In the genomic region with DNA sequence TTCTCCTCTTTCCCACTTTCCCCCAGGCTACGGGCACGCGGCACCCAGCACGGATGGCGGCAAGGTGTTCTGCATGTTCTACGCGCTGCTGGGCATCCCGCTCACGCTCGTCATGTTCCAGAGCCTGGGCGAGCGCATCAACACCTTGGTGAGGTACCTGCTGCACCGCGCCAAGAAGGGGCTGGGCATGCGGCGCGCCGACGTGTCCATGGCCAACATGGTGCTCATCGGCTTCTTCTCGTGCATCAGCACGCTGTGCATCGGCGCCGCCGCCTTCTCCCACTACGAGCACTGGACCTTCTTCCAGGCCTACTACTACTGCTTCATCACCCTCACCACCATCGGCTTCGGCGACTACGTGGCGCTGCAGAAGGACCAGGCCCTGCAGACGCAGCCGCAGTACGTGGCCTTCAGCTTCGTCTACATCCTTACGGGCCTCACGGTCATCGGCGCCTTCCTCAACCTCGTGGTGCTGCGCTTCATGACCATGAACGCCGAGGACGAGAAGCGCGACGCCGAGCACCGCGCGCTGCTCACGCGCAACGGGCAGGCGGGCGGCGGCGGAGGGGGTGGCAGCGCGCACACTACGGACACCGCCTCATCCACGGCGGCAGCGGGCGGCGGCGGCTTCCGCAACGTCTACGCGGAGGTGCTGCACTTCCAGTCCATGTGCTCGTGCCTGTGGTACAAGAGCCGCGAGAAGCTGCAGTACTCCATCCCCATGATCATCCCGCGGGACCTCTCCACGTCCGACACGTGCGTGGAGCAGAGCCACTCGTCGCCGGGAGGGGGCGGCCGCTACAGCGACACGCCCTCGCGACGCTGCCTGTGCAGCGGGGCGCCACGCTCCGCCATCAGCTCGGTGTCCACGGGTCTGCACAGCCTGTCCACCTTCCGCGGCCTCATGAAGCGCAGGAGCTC, we compare ENCODE assay signal across 13 cellular contexts. TPM values are rescaled to one million over a fixed set of nuclear protein-coding genes. Genes with fewer than 3 reads are reported as not detected.
A peak's percentile ranks its signal among the peaks of the same experiment; 100 is the strongest.
DNase-seq lines count a peak whose midpoint lies in the region; ATAC-seq and TF ChIP-seq lines count a peak whose summit lies in the region.
"Had no signal": no experiment of that assay in that cellular context is flagged by ENCODE, and none has a peak within 500 bp of the region (broad histone marks: within the 10 kb centered on the region; RNA-seq: fewer than 3 reads in every experiment).

No MANE protein-coding gene starts in this region.

- no peaks in the 10 kb centered on the region for H4K20me1 ChIP-seq in hepatocyte (ENCODE audit: insufficient read depth, poor library complexity, severe bottlenecking)

- H3K27ac ChIP-seq in hepatocyte: no peak overlapping the region
- H3K27ac ChIP-seq: HL-60, prostate gland had no signal

- H3K9me3 ChIP-seq in hepatocyte (ENCODE audit: low read depth): no peaks in the 10 kb centered on the region
- H3K9me3 ChIP-seq: prostate gland had no signal

- H3K36me3 ChIP-seq in hepatocyte (replicated peaks; ENCODE audit: insufficient read depth, low read depth): no peaks in the 10 kb centered on the region
- H3K36me3 ChIP-seq: prostate gland had no signal

- H3K27me3 ChIP-seq in hepatocyte: no peaks in the 10 kb centered on the region

- H3K4me1 ChIP-seq in hepatocyte (ENCODE audit: insufficient read depth): peaks cover 15% of the 10 kb centered on the region
- H3K4me1 ChIP-seq: prostate gland had no signal

- H3K4me3 ChIP-seq in hepatocyte: no peak overlapping the region
- H3K4me3 ChIP-seq: lung, prostate gland had no signal

- no peak overlapping the region for H2AFZ ChIP-seq in hepatocyte

- H3K79me2 ChIP-seq in hepatocyte: no peaks in the 10 kb centered on the region

- H3K4me3 Mint-ChIP-seq in activated CD4-positive, alpha-beta memory T cell treated with anti-CD3 and anti-CD28 coated beads for 36 hours: no peak overlapping the region
- no peak overlapping the region for H3K4me3 Mint-ChIP-seq in activated CD4-positive, alpha-beta memory T cell treated with anti-CD3 and anti-CD28 coated beads, Interleukin-2, amount 10 ng/mL, durations not matched to agents 7 days and 5 days
- no peak overlapping the region for H3K4me3 Mint-ChIP-seq in activated T-cell treated with anti-CD3 and anti-CD28 coated beads, Interleukin-2, amount 50 U/mL, for 4 hours

- no peak overlapping the region for H3K4me2 ChIP-seq in hepatocyte

- no peaks in the 10 kb centered on the region for H3K36me3 Mint-ChIP-seq in activated CD4-positive, alpha-beta memory T cell treated with anti-CD3 and anti-CD28 coated beads for 36 hours
- H3K36me3 Mint-ChIP-seq in activated CD4-positive, alpha-beta memory T cell treated with anti-CD3 and anti-CD28 coated beads, Interleukin-2, amount 10 ng/mL, durations not matched to agents 7 days and 5 days (ENCODE audit: low read depth): no peaks in the 10 kb centered on the region
- H3K36me3 Mint-ChIP-seq in activated T-cell treated with anti-CD3 and anti-CD28 coated beads, Interleukin-2, amount 50 U/mL, for 4 hours (ENCODE audit: insufficient read depth): no peaks in the 10 kb centered on the region

- intact Hi-C loops in activated CD4-positive, alpha-beta memory T cell treated with anti-CD3 and anti-CD28 coated beads for 36 hours (cut with micrococcal nuclease): no loop called here

- no peaks in the 10 kb centered on the region for H3K9me3 Mint-ChIP-seq in activated CD4-positive, alpha-beta memory T cell treated with anti-CD3 and anti-CD28 coated beads for 36 hours
- H3K9me3 Mint-ChIP-seq in activated CD4-positive, alpha-beta memory T cell treated with anti-CD3 and anti-CD28 coated beads, Interleukin-2, amount 10 ng/mL, durations not matched to agents 7 days and 5 days: no peaks in the 10 kb centered on the region
- H3K9me3 Mint-ChIP-seq in activated T-cell treated with anti-CD3 and anti-CD28 coated beads, Interleukin-2, amount 50 U/mL, for 4 hours: no peaks in the 10 kb centered on the region

- peak; percentile 31 for DNase-seq in activated CD4-positive, alpha-beta memory T cell treated with anti-CD3 and anti-CD28 coated beads for 36 hours
- no peak for DNase-seq in activated CD4-positive, alpha-beta memory T cell treated with anti-CD3 and anti-CD28 coated beads, Interleukin-2, amount 10 ng/mL, durations not matched to agents 7 days and 5 days
- no peak for DNase-seq in activated T-cell treated with anti-CD3 and anti-CD28 coated beads, Interleukin-2, amount 50 U/mL, for 4 hours
- peak; percentile 42 for DNase-seq in iPS-NIHi11 (ENCODE audit: low spot score)
- DNase-seq in stimulated activated CD4-positive, alpha-beta T cell treated with anti-CD3 and anti-CD28 coated beads, Interleukin-4, amount 100 ng/mL, for 4 hours: peak; percentile 7 to 13
- no peak for DNase-seq in SIG-M5 (lab: John Stamatoyannopoulos, UW)
- DNase-seq in hepatocyte (ENCODE audit: low spot score): no peak
- DNase-seq: NCI-H1048, NCI-H526 had no signal

- H3K27me3 Mint-ChIP-seq in activated CD4-positive, alpha-beta memory T cell treated with anti-CD3 and anti-CD28 coated beads for 36 hours: peaks cover 5% of the 10 kb centered on the region
- peaks cover 9% of the 10 kb centered on the region for H3K27me3 Mint-ChIP-seq in activated CD4-positive, alpha-beta memory T cell treated with anti-CD3 and anti-CD28 coated beads, Interleukin-2, amount 10 ng/mL, durations not matched to agents 7 days and 5 days
- H3K27me3 Mint-ChIP-seq in activated T-cell treated with anti-CD3 and anti-CD28 coated beads, Interleukin-2, amount 50 U/mL, for 4 hours (ENCODE audit: low read depth): peaks cover 21% of the 10 kb centered on the region

- H3K9me2 ChIP-seq in hepatocyte (replicated peaks; ENCODE audit: insufficient read depth): no peaks in the 10 kb centered on the region

- no peak for TF ChIP-seq CTCF in hepatocyte (IDR thresholded peaks at IDR 0.05; ENCODE audit: poor library complexity)

- POLR2A ChIA-PET in activated CD4-positive, alpha-beta memory T cell treated with anti-CD3 and anti-CD28 coated beads for 36 hours (lab: Charles Lee): no interaction called here
- POLR2A ChIA-PET in activated CD4-positive, alpha-beta memory T cell treated with anti-CD3 and anti-CD28 coated beads, Interleukin-2, amount 10 ng/mL, durations not matched to agents 7 days and 5 days (lab: Charles Lee): no interaction called here

- 97% methylated on average over 87 of the region's 101 CpGs for WGBS in hepatocyte (ENCODE audit: low lambda C conversion rate, missing lambda C conversion rate)

- H3K4me1 Mint-ChIP-seq in activated CD4-positive, alpha-beta memory T cell treated with anti-CD3 and anti-CD28 coated beads for 36 hours (ENCODE audit: low read depth): no peaks in the 10 kb centered on the region
- no peaks in the 10 kb centered on the region for H3K4me1 Mint-ChIP-seq in activated CD4-positive, alpha-beta memory T cell treated with anti-CD3 and anti-CD28 coated beads, Interleukin-2, amount 10 ng/mL, durations not matched to agents 7 days and 5 days
- no peaks in the 10 kb centered on the region for H3K4me1 Mint-ChIP-seq in activated T-cell treated with anti-CD3 and anti-CD28 coated beads, Interleukin-2, amount 50 U/mL, for 4 hours (ENCODE audit: low read depth)

- CTCF ChIA-PET in activated CD4-positive, alpha-beta memory T cell treated with anti-CD3 and anti-CD28 coated beads for 36 hours (lab: Charles Lee): interaction anchor here (1.7 kb wide), 1 partner anchor 17 kb away, joined by 5 read pairs; no protein-coding TSS in a partner anchor
- CTCF ChIA-PET in activated CD4-positive, alpha-beta memory T cell treated with anti-CD3 and anti-CD28 coated beads, Interleukin-2, amount 10 ng/mL, durations not matched to agents 7 days and 5 days (lab: Charles Lee): interaction anchor here (1.1 kb wide), 1 partner anchor 17 kb away, joined by 3 read pairs; no protein-coding TSS in a partner anchor

- peak; percentile 62 to 67 for ATAC-seq in activated T-cell treated with anti-CD3 and anti-CD28 coated beads, Interleukin-2, amount 50 U/mL, for 4 hours
- ATAC-seq in GM18511 (IDR thresholded peaks at IDR 0.05; ENCODE audit: unreplicated experiment): no peak

- H3K27ac Mint-ChIP-seq in activated CD4-positive, alpha-beta memory T cell treated with anti-CD3 and anti-CD28 coated beads for 36 hours: no peak overlapping the region
- no peak overlapping the region for H3K27ac Mint-ChIP-seq in activated CD4-positive, alpha-beta memory T cell treated with anti-CD3 and anti-CD28 coated beads, Interleukin-2, amount 10 ng/mL, durations not matched to agents 7 days and 5 days

RNA-seq across cellular contexts. Expression of a gene that starts 35.4 kb away (rescaled TPM):
- not detected for total RNA-seq in activated CD4-positive, alpha-beta memory T cell treated with anti-CD3 and anti-CD28 coated beads for 36 hours
- total RNA-seq in activated CD4-positive, alpha-beta memory T cell treated with anti-CD3 and anti-CD28 coated beads, Interleukin-2, amount 10 ng/mL, durations not matched to agents 7 days and 5 days: not detected
- under 1 TPM; 0.08 to 0.16 (median 0.08) TPM for total RNA-seq in activated T-cell treated with anti-CD3 and anti-CD28 coated beads, Interleukin-2, amount 50 U/mL, for 4 hours
- 9.4 and 10.5 TPM in 2 replicates for total RNA-seq in hepatocyte
- 8.2 and 9.0 TPM in 2 replicates for polyA plus RNA-seq in hepatocyte

RNA-seq across cellular contexts. Expression of a gene that starts 36.2 kb away (rescaled TPM):
- 1 to 10 TPM; 6.6 to 6.8 TPM for total RNA-seq in activated CD4-positive, alpha-beta memory T cell treated with anti-CD3 and anti-CD28 coated beads for 36 hours
- total RNA-seq in activated CD4-positive, alpha-beta memory T cell treated with anti-CD3 and anti-CD28 coated beads, Interleukin-2, amount 10 ng/mL, durations not matched to agents 7 days and 5 days: 10 to 100 TPM; 27.0 to 27.6 TPM
- 10 to 100 TPM in 2 of 3 donors, 1 to 10 TPM in 1; 9.2 to 12.5 (median 11.6) TPM for total RNA-seq in activated T-cell treated with anti-CD3 and anti-CD28 coated beads, Interleukin-2, amount 50 U/mL, for 4 hours
- total RNA-seq in hepatocyte: 30.2 and 40.7 TPM in 2 replicates
- 16.6 and 18.3 TPM in 2 replicates for polyA plus RNA-seq in hepatocyte

RNA-seq across cellular contexts. Expression of a gene that starts 58.0 kb away (rescaled TPM):
- 10 to 100 TPM; 36.7 to 37.8 TPM for total RNA-seq in activated CD4-positive, alpha-beta memory T cell treated with anti-CD3 and anti-CD28 coated beads for 36 hours
- total RNA-seq in activated CD4-positive, alpha-beta memory T cell treated with anti-CD3 and anti-CD28 coated beads, Interleukin-2, amount 10 ng/mL, durations not matched to agents 7 days and 5 days: 10 to 100 TPM; 39.5 to 43.1 TPM
- 1 to 10 TPM in 1 of 3 donors, under 1 TPM in 2; 0.82 to 1.8 (median 0.82) TPM for total RNA-seq in activated T-cell treated with anti-CD3 and anti-CD28 coated beads, Interleukin-2, amount 50 U/mL, for 4 hours
- 1.7 and 3.1 TPM in 2 replicates for total RNA-seq in hepatocyte
- 5.5 and 5.6 TPM in 2 replicates for polyA plus RNA-seq in hepatocyte

Comparison
In these comparisons a context has a peak if more than half of its experiments do, and no peak if none do; other contexts are left out.
1. DNase-seq: peak in activated CD4-positive, alpha-beta memory T cell treated with anti-CD3 and anti-CD28 coated beads for 36 hours (single experiment), iPS-NIHi11 (single experiment) and stimulated activated CD4-positive, alpha-beta T cell treated with anti-CD3 and anti-CD28 coated beads, Interleukin-4, amount 100 ng/mL, for 4 hours (2 of 2); none in activated CD4-positive, alpha-beta memory T cell treated with anti-CD3 and anti-CD28 coated beads, Interleukin-2, amount 10 ng/mL, durations not matched to agents 7 days and 5 days (single experiment), activated T-cell treated with anti-CD3 and anti-CD28 coated beads, Interleukin-2, amount 50 U/mL, for 4 hours (single experiment), SIG-M5 (single experiment) and hepatocyte (single experiment).